ENCODE assay signal across 9 cellular contexts in the genomic region with DNA sequence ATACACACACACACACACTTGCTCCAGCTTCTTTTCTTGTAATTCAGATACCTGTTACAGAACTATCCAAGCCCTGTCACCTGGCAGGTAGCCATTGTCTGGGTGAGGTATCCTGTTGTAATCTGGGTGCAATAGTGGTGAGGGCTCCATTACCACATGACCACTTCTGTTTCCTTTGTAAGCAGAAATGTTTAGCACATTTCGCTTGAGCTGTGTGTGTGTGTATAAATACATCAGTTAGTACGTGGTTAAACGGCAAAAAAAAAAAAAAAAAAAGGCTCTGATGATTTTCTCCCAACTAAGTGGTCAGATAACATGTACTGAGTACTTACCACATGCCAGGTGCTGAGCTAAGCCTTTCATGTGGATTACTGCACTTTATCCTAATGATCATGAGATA.
A peak's percentile ranks its signal among the peaks of the same experiment; 100 is the strongest.
DNase-seq lines count a peak whose midpoint lies in the region; ATAC-seq and TF ChIP-seq lines count a peak whose summit lies in the region.
"Had no signal": no experiment of that assay in that cellular context is flagged by ENCODE, and none has a peak within 500 bp of the region (broad histone marks: within the 10 kb centered on the region; RNA-seq: fewer than 3 reads in every experiment).

No MANE protein-coding gene starts in this region.

- DNase-seq in DMS53 treated with DMSO at 0.1 percent for 48 hours (lab: John Stamatoyannopoulos, UW; ENCODE audit: unreplicated experiment) (peak; percentile 4), WTC11 (ENCODE audit: low spot score) (no peak), left colon (peak; percentile 16 to 25), HUDEP-2 (lab: John Stamatoyannopoulos, UW; ENCODE audit: unreplicated experiment in 76 of 76) (no peak), dedifferentiated amniotic fluid mesenchymal stem cell (ENCODE audit: extremely low spot score) (no peak)
- DNase-seq: HCEC 1CT had no signal

- peaks cover 30% of the 10 kb centered on the region for H3K4me1 Mint-ChIP-seq in WTC11
- H3K4me1 Mint-ChIP-seq in stimulated activated memory B cell treated with anti-CD40 and anti-IgM and Interleukin-4, amounts not matched to agents 10 μg/mL and 1 μg/mL and 100 μg/mL, for 72 hours, result no peaks in the 10 kb centered on the region

- ATAC-seq in HG03135 (IDR thresholded peaks at IDR 0.05; ENCODE audit: unreplicated experiment) (peak; percentile 61), WTC11 (0 out of 2 replicates have a peak, but pooled peaks have one; percentile 16), left colon (no peak), GM21717 (IDR thresholded peaks at IDR 0.05; ENCODE audit: unreplicated experiment) (no peak)
- no peak for ATAC-seq in stimulated activated memory B cell treated with anti-CD40 and anti-IgM and Interleukin-4, amounts not matched to agents 10 μg/mL and 1 μg/mL and 100 μg/mL, for 72 hours

- H3K4me3 Mint-ChIP-seq in WTC11, result no peak overlapping the region
- no peak overlapping the region for H3K4me3 Mint-ChIP-seq in stimulated activated memory B cell treated with anti-CD40 and anti-IgM and Interleukin-4, amounts not matched to agents 10 μg/mL and 1 μg/mL and 100 μg/mL, for 72 hours

- intact Hi-C loops in left colon (cut with DNase I, micrococcal nuclease), result no loop called here

- POLR2A ChIA-PET in WTC11 (lab: Charles Lee), result interaction anchor here (0.6 kb wide), 1 partner anchor 129 kb away, joined by 3 read pairs; no protein-coding TSS in a partner anchor

- no peak overlapping the region for H3K27ac Mint-ChIP-seq in WTC11
- no peak overlapping the region for H3K27ac Mint-ChIP-seq in stimulated activated memory B cell treated with anti-CD40 and anti-IgM and Interleukin-4, amounts not matched to agents 10 μg/mL and 1 μg/mL and 100 μg/mL, for 72 hours

- CTCF ChIA-PET in WTC11 (lab: Charles Lee), result no interaction called here

- no peak for TF ChIP-seq CTCF in WTC11 (IDR thresholded peaks at IDR 0.05)

- H3K36me3 Mint-ChIP-seq in WTC11, result peaks cover 9% of the 10 kb centered on the region
- no peaks in the 10 kb centered on the region for H3K36me3 Mint-ChIP-seq in stimulated activated memory B cell treated with anti-CD40 and anti-IgM and Interleukin-4, amounts not matched to agents 10 μg/mL and 1 μg/mL and 100 μg/mL, for 72 hours

- peaks cover 3% of the 10 kb centered on the region; the same call in 1 of the 2 replicates for H3K27me3 Mint-ChIP-seq in WTC11 (ENCODE audit: low read depth)
- H3K27me3 Mint-ChIP-seq in stimulated activated memory B cell treated with anti-CD40 and anti-IgM and Interleukin-4, amounts not matched to agents 10 μg/mL and 1 μg/mL and 100 μg/mL, for 72 hours, result no peaks in the 10 kb centered on the region

- H3K9me3 Mint-ChIP-seq in WTC11, result peaks cover 9% of the 10 kb centered on the region
- peaks cover 6% of the 10 kb centered on the region for H3K9me3 Mint-ChIP-seq in stimulated activated memory B cell treated with anti-CD40 and anti-IgM and Interleukin-4, amounts not matched to agents 10 μg/mL and 1 μg/mL and 100 μg/mL, for 72 hours

TF ChIP-seq in WTC11, 78 proteins besides CTCF, POLR2A, EP300 and RAD21:
- TF ChIP-seq FOXP1 (CRISPR knock-in tag; IDR thresholded peaks at IDR 0.05; ENCODE audit: borderline replicate concordance) (no peak), ZNF232 (CRISPR knock-in tag; IDR thresholded peaks at IDR 0.05) (no peak), NR3C1 (CRISPR knock-in tag; conservative IDR thresholded peaks at IDR 0.05; ENCODE audit: low read depth) (no peak), ESRRA (CRISPR knock-in tag; IDR thresholded peaks at IDR 0.05; ENCODE audit: borderline replicate concordance) (no peak), GABPB1 (CRISPR knock-in tag; IDR thresholded peaks at IDR 0.05) (no peak), ZNF138 (CRISPR knock-in tag; conservative IDR thresholded peaks at IDR 0.05) (no peak), GTF2I (CRISPR knock-in tag; conservative IDR thresholded peaks at IDR 0.05) (no peak)
- TF ChIP-seq, protein P1, sequence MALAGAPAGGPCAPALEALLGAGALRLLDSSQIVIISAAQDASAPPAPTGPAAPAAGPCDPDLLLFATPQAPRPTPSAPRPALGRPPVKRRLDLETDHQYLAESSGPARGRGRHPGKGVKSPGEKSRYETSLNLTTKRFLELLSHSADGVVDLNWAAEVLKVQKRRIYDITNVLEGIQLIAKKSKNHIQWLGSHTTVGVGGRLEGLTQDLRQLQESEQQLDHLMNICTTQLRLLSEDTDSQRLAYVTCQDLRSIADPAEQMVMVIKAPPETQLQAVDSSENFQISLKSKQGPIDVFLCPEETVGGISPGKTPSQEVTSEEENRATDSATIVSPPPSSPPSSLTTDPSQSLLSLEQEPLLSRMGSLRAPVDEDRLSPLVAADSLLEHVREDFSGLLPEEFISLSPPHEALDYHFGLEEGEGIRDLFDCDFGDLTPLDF (CRISPR knock-in tag; IDR thresholded peaks at IDR 0.05), result no peak
- TF ChIP-seq, protein P2, sequence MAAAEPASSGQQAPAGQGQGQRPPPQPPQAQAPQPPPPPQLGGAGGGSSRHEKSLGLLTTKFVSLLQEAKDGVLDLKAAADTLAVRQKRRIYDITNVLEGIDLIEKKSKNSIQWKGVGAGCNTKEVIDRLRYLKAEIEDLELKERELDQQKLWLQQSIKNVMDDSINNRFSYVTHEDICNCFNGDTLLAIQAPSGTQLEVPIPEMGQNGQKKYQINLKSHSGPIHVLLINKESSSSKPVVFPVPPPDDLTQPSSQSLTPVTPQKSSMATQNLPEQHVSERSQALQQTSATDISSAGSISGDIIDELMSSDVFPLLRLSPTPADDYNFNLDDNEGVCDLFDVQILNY (CRISPR knock-in tag; IDR thresholded peaks at IDR 0.05), result no peak
- TF ChIP-seq, protein P3, sequence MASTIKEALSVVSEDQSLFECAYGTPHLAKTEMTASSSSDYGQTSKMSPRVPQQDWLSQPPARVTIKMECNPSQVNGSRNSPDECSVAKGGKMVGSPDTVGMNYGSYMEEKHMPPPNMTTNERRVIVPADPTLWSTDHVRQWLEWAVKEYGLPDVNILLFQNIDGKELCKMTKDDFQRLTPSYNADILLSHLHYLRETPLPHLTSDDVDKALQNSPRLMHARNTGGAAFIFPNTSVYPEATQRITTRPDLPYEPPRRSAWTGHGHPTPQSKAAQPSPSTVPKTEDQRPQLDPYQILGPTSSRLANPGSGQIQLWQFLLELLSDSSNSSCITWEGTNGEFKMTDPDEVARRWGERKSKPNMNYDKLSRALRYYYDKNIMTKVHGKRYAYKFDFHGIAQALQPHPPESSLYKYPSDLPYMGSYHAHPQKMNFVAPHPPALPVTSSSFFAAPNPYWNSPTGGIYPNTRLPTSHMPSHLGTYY (CRISPR knock-in tag; IDR thresholded peaks at IDR 0.05), result no peak

Comparison
In these comparisons a context has a peak if more than half of its experiments do, and no peak if none do; other contexts are left out.
1. DNase-seq: peak in DMS53 treated with DMSO at 0.1 percent for 48 hours (single experiment) and left colon (2 of 2); none in WTC11 (single experiment), HUDEP-2 (0 of 76) and dedifferentiated amniotic fluid mesenchymal stem cell (single experiment).
2. ATAC-seq: peak in HG03135 (single experiment) and WTC11 (single experiment); none in left colon (single experiment), GM21717 (single experiment) and stimulated activated memory B cell treated with anti-CD40 and anti-IgM and Interleukin-4, amounts not matched to agents 10 μg/mL and 1 μg/mL and 100 μg/mL, for 72 hours (single experiment).